In the genomic region with DNA sequence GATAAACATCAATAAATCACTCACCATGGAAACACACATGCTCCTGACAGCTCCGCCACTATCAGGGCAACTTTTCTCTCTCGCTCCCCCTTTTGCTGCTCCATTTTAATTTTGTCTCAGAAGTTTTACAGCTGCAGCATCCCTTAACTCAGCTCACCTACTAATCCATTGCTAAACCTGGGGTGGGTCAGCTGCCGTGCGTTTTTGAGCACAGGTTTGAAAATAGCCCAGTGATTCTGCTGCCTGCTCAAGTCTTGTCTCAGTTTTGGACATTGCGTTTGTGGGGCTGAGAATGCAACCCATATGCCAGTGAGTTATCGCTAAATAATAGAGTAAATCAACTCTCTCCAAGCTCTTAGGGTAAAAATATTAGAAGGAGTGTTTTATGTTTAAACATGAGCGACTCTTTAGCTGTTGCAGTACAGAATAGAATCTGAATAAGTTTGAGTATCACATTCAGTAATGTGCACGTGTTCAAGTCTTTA, we compare ENCODE assay signal across 8 cellular contexts. TPM values are rescaled to one million over a fixed set of nuclear protein-coding genes. Genes with fewer than 3 reads are reported as not detected.
DNase-seq lines count a peak whose midpoint lies in the region; ATAC-seq and TF ChIP-seq lines count a peak whose summit lies in the region.

No MANE protein-coding gene starts in this region.

- H3K36me3 Mint-ChIP-seq in activated T-cell treated with anti-CD3 and anti-CD28 coated beads, Interleukin-2, amount 50 U/mL, for 4 hours (ENCODE audit: insufficient read depth) = no peaks in the 10 kb centered on the region
- H3K36me3 Mint-ChIP-seq in activated naive CD8-positive, alpha-beta T cell treated with anti-CD3 and anti-CD28 coated beads for 36 hours = peaks cover 12% of the 10 kb centered on the region

- H3K36me3 ChIP-seq in liver (ENCODE audit: control insufficient read depth in 4 of 4, insufficient read depth in 3 of 4, low read depth in 1 of 4, low read length in 3 of 4) = no peaks in the 10 kb centered on the region
- H3K36me3 ChIP-seq in thyroid gland = no peaks in the 10 kb centered on the region

- intact Hi-C loops in thyroid gland (cut with DNase I) = no loop called here

- no peaks in the 10 kb centered on the region for H3K9me3 Mint-ChIP-seq in activated T-cell treated with anti-CD3 and anti-CD28 coated beads, Interleukin-2, amount 50 U/mL, for 4 hours
- no peaks in the 10 kb centered on the region for H3K9me3 Mint-ChIP-seq in activated naive CD8-positive, alpha-beta T cell treated with anti-CD3 and anti-CD28 coated beads for 36 hours

- H3K27ac ChIP-seq in liver (ENCODE audit: low read depth in 1 of 2, low read length in 2 of 2) (peak overlapping the region; percentile 78 to 85), thyroid gland (peak overlapping the region in 2 of 3 donors; percentile 62 to 76)

- 50% methylated on average over 8 of the region's 8 CpGs for WGBS in liver
- 64% methylated on average over 8 of the region's 8 CpGs for WGBS in thyroid gland, 2 donors

- no peak for TF ChIP-seq POLR2A in thyroid gland (IDR thresholded peaks at IDR 0.05)

- H3K4me1 ChIP-seq in liver (ENCODE audit: control insufficient read depth in 4 of 4, insufficient read depth in 4 of 4, low read length in 3 of 4) = peaks cover 9 to 60% (median 45%) of the 10 kb centered on the region in 4 donors
- peaks cover 24 to 32% of the 10 kb centered on the region in 2 donors for H3K4me1 ChIP-seq in thyroid gland

- H3K9me3 ChIP-seq in liver (ENCODE audit: control insufficient read depth in 4 of 4, low read length in 3 of 4) (no peaks in the 10 kb centered on the region), thyroid gland (no peaks in the 10 kb centered on the region)

- H3K4me3 ChIP-seq in liver (ENCODE audit: low read depth in 1 of 3, low read length in 3 of 3) (peak overlapping the region in 2 of 3 donors; percentile 59 to 91), thyroid gland (replicated peaks in 1 of 3) (no peak overlapping the region)

- H3K27me3 Mint-ChIP-seq in activated T-cell treated with anti-CD3 and anti-CD28 coated beads, Interleukin-2, amount 50 U/mL, for 4 hours (ENCODE audit: low read depth) = no peaks in the 10 kb centered on the region
- H3K27me3 Mint-ChIP-seq in activated naive CD8-positive, alpha-beta T cell treated with anti-CD3 and anti-CD28 coated beads for 36 hours = peaks cover under 1% of the 10 kb centered on the region

- no peak overlapping the region for H3K9ac ChIP-seq in liver (ENCODE audit: low read depth in 1 of 2, low read length in 2 of 2)

- H3K4me1 Mint-ChIP-seq in activated T-cell treated with anti-CD3 and anti-CD28 coated beads, Interleukin-2, amount 50 U/mL, for 4 hours (ENCODE audit: low read depth) = peaks cover 66% of the 10 kb centered on the region
- H3K4me1 Mint-ChIP-seq in activated naive CD8-positive, alpha-beta T cell treated with anti-CD3 and anti-CD28 coated beads for 36 hours = peaks cover 56% of the 10 kb centered on the region

- peak overlapping the region; percentile 84 for H3K4me3 Mint-ChIP-seq in activated T-cell treated with anti-CD3 and anti-CD28 coated beads, Interleukin-2, amount 50 U/mL, for 4 hours
- H3K4me3 Mint-ChIP-seq in activated naive CD8-positive, alpha-beta T cell treated with anti-CD3 and anti-CD28 coated beads for 36 hours = peak overlapping the region; percentile 69

- no peak for TF ChIP-seq CTCF in liver (IDR thresholded peaks at IDR 0.05; ENCODE audit: low read depth, low read length, missing input control)
- no peak for TF ChIP-seq CTCF in thyroid gland (IDR thresholded peaks at IDR 0.05)

- no peak for ATAC-seq in activated T-cell treated with anti-CD3 and anti-CD28 coated beads, Interleukin-2, amount 50 U/mL, for 4 hours
- ATAC-seq in HG02798 (IDR thresholded peaks at IDR 0.05; ENCODE audit: poor library complexity, unreplicated experiment) (no peak), GM19463 (IDR thresholded peaks at IDR 0.05; ENCODE audit: unreplicated experiment) (no peak)

- H3K27ac Mint-ChIP-seq in activated naive CD8-positive, alpha-beta T cell treated with anti-CD3 and anti-CD28 coated beads for 36 hours = peak overlapping the region; percentile 70

- no peaks in the 10 kb centered on the region for H3K27me3 ChIP-seq in liver (ENCODE audit: control insufficient read depth in 4 of 4, insufficient read depth in 4 of 4, low read length in 3 of 4)
- H3K27me3 ChIP-seq in thyroid gland = no peaks in the 10 kb centered on the region

- no peak for TF ChIP-seq RAD21 in liver (IDR thresholded peaks at IDR 0.05)

- DNase-seq in activated T-cell treated with anti-CD3 and anti-CD28 coated beads, Interleukin-2, amount 50 U/mL, for 4 hours = no peak
- no peak for DNase-seq in activated T-cell treated with anti-CD3 and anti-CD28 coated beads, Interleukin-2, amount 50 U/mL, for 48 hours
- DNase-seq in activated naive CD8-positive, alpha-beta T cell treated with anti-CD3 and anti-CD28 coated beads for 36 hours = no peak
- DNase-seq in thyroid gland = no peak
- DNase-seq in NCI-H446 treated with DMSO at 0.1 percent for 48 hours (lab: John Stamatoyannopoulos, UW) = no peak

TF ChIP-seq in liver, 16 proteins besides CTCF, POLR2A, EP300 and RAD21:
- TF ChIP-seq HNF4A (conservative IDR thresholded peaks at IDR 0.05) (no peak), GABPA (IDR thresholded peaks at IDR 0.05 in 1 of 2, conservative IDR thresholded peaks at IDR 0.05 in 1 of 2) (no peak), HNF4G (IDR thresholded peaks at IDR 0.05) (no peak), SP1 (IDR thresholded peaks at IDR 0.05) (no peak), NR2F2 (IDR thresholded peaks at IDR 0.05) (no peak), YY1 (IDR thresholded peaks at IDR 0.05) (no peak), FOXA2 (IDR thresholded peaks at IDR 0.05) (no peak), JUND (IDR thresholded peaks at IDR 0.05) (no peak), TAF1 (conservative IDR thresholded peaks at IDR 0.05) (no peak), RXRA (IDR thresholded peaks at IDR 0.05) (no peak)
- TF ChIP-seq, protein P1, sequence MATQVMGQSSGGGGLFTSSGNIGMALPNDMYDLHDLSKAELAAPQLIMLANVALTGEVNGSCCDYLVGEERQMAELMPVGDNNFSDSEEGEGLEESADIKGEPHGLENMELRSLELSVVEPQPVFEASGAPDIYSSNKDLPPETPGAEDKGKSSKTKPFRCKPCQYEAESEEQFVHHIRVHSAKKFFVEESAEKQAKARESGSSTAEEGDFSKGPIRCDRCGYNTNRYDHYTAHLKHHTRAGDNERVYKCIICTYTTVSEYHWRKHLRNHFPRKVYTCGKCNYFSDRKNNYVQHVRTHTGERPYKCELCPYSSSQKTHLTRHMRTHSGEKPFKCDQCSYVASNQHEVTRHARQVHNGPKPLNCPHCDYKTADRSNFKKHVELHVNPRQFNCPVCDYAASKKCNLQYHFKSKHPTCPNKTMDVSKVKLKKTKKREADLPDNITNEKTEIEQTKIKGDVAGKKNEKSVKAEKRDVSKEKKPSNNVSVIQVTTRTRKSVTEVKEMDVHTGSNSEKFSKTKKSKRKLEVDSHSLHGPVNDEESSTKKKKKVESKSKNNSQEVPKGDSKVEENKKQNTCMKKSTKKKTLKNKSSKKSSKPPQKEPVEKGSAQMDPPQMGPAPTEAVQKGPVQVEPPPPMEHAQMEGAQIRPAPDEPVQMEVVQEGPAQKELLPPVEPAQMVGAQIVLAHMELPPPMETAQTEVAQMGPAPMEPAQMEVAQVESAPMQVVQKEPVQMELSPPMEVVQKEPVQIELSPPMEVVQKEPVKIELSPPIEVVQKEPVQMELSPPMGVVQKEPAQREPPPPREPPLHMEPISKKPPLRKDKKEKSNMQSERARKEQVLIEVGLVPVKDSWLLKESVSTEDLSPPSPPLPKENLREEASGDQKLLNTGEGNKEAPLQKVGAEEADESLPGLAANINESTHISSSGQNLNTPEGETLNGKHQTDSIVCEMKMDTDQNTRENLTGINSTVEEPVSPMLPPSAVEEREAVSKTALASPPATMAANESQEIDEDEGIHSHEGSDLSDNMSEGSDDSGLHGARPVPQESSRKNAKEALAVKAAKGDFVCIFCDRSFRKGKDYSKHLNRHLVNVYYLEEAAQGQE (IDR thresholded peaks at IDR 0.05) = no peak
- TF ChIP-seq, protein P2, sequence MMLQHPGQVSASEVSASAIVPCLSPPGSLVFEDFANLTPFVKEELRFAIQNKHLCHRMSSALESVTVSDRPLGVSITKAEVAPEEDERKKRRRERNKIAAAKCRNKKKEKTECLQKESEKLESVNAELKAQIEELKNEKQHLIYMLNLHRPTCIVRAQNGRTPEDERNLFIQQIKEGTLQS (IDR thresholded peaks at IDR 0.05) = no peak
- TF ChIP-seq, protein P3, sequence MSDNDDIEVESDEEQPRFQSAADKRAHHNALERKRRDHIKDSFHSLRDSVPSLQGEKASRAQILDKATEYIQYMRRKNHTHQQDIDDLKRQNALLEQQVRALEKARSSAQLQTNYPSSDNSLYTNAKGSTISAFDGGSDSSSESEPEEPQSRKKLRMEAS (IDR thresholded peaks at IDR 0.05) = no peak

RNA-seq across cellular contexts. Expression of a gene that starts 2.1 kb away (rescaled TPM):
- 10 to 100 TPM; 10.8 to 13.6 (median 12.5) TPM for total RNA-seq in activated T-cell treated with anti-CD3 and anti-CD28 coated beads, Interleukin-2, amount 50 U/mL, for 4 hours
- total RNA-seq in activated naive CD8-positive, alpha-beta T cell treated with anti-CD3 and anti-CD28 coated beads for 36 hours = 10 to 100 TPM; 11.2 to 11.4 TPM
- total RNA-seq in liver (1 to 10 TPM; 4.2 to 6.6 TPM), thyroid gland (10 to 100 TPM; 17.9 to 22.2 (median 19.0) TPM)
- polyA plus RNA-seq in liver = 1 to 10 TPM; 5.6 TPM

RNA-seq across cellular contexts. Expression of a gene that starts 3.7 kb away (rescaled TPM):
- total RNA-seq in activated T-cell treated with anti-CD3 and anti-CD28 coated beads, Interleukin-2, amount 50 U/mL, for 4 hours = 10 to 100 TPM in 1 of 3 donors, 1 to 10 TPM in 2; 8.9 to 12.8 (median 9.2) TPM
- total RNA-seq in activated naive CD8-positive, alpha-beta T cell treated with anti-CD3 and anti-CD28 coated beads for 36 hours = 10 to 100 TPM; 20.2 to 23.2 TPM
- total RNA-seq in liver (10 to 100 TPM in 1 of 2 donors, 1 to 10 TPM in 1; 6.8 to 14.2 TPM), thyroid gland (10 to 100 TPM; 19.3 to 62.7 (median 36.9) TPM)
- polyA plus RNA-seq in liver = 10 to 100 TPM in 1 of 2 donors, 1 to 10 TPM in 1; 8.5 to 18.7 TPM

Comparison
In these comparisons a context has a peak if more than half of its experiments do, and no peak if none do; other contexts are left out.
1. H3K4me3 ChIP-seq: peak in liver (2 of 3); none in thyroid gland (0 of 3).